In the genomic region with DNA sequence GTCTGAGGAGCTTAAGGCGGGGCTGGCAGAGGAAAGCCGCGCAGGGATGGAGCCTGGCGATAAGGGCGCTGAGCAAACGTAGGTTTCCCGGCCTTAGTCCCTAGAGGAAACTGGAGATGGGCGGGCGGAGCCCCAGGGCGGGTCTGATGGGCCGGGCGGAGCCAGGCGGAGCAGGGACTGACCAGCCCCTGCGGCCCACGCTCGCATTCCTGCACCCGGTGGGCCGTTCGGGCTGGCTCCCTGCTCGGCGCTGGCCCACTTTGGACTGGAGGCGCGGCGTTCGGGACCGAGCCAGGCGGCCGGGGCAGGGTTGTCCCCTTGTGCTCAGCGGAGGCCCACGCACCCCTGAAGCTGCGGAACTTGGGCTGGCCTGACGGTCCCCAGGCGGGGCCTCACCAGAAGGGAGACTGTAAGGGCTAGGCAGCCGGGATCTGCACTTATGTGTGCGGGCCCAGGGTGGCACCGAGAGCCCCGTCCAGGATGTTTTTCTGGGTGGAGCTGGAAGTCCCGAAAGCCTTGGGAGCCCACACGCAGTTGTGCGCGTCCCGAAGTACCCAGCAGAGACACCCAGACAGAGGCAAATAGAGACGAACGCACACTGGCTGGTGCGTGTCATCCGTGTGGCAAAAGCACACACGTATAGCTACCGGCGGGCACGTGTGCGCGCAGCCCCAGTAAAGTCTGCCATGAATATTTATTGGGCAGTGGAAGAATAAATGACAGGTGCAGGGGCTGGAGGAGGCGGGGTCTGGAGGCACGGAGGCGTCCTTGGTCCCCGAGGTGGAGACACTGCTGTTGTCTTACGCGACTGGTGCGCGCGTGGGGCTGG, we compare ENCODE assay signal across 1 cellular context.
TF ChIP-seq lines count a peak whose summit lies in the region.

No MANE protein-coding gene starts in this region.

TF ChIP-seq in H1, 55 proteins besides CTCF, POLR2A, EP300 and RAD21:
- TF ChIP-seq RBBP5 (IDR thresholded peaks at IDR 0.05; ENCODE audit: borderline replicate concordance, low read depth, low read length) (peak; percentile 84; the same call in 1 of the 2 replicates), CBX5 (IDR thresholded peaks at IDR 0.05; ENCODE audit: low read depth, low read length) (no peak), RFX5 (IDR thresholded peaks at IDR 0.05; ENCODE audit: borderline replicate concordance, low read depth, low read length) (no peak), KDM5A (IDR thresholded peaks at IDR 0.05; ENCODE audit: low read length) (no peak), TEAD4 (IDR thresholded peaks at IDR 0.05; ENCODE audit: low read depth, low read length) (peak; percentile 69; the same call in 1 of the 2 replicates), ZNF274 (IDR thresholded peaks at IDR 0.05; ENCODE audit: borderline replicate concordance, extremely low read depth, low read length) (no peak), BACH1 (IDR thresholded peaks at IDR 0.05; ENCODE audit: low read length) (no peak), SRF (IDR thresholded peaks at IDR 0.05; ENCODE audit: low read depth, low read length) (no peak), ATF3 (IDR thresholded peaks at IDR 0.05; ENCODE audit: insufficient read depth, low read depth, low read length) (no peak), BRCA1 (IDR thresholded peaks at IDR 0.05; ENCODE audit: low read depth, low read length) (no peak), EZH2 (IDR thresholded peaks at IDR 0.05; ENCODE audit: low read depth, low read length, severe bottlenecking) (no peak), YY1 (IDR thresholded peaks at IDR 0.05; ENCODE audit: low read depth, low read length) (peak; percentile 31; the same call in 1 of the 2 replicates), CBX8 (IDR thresholded peaks at IDR 0.05; ENCODE audit: borderline replicate concordance, low read depth, low read length) (no peak), KDM4A (IDR thresholded peaks at IDR 0.05; ENCODE audit: low read depth, low read length, severe bottlenecking) (peak; percentile 85), SUZ12 (IDR thresholded peaks at IDR 0.05; ENCODE audit: low read length) (no peak), E2F6 (IDR thresholded peaks at IDR 0.05) (0 out of 2 replicates have a peak, but pooled peaks have one; percentile 37), TBP (IDR thresholded peaks at IDR 0.05; ENCODE audit: low read depth, low read length) (peak; percentile 33; the same call in 1 of the 2 replicates), CREB1 (IDR thresholded peaks at IDR 0.05) (no peak), GABPA (IDR thresholded peaks at IDR 0.05; ENCODE audit: borderline replicate concordance, insufficient read depth, low read length) (no peak), EGR1 (IDR thresholded peaks at IDR 0.05; ENCODE audit: borderline replicate concordance, low read depth, low read length) (peak; percentile 44; the same call in 1 of the 2 replicates), POLR2AphosphoS5 (IDR thresholded peaks at IDR 0.05; ENCODE audit: low read depth, low read length) (no peak), KDM1A (IDR thresholded peaks at IDR 0.05; ENCODE audit: borderline replicate concordance, low read length) (no peak), RNF2 (IDR thresholded peaks at IDR 0.05; ENCODE audit: borderline replicate concordance, low read depth, low read length, missing control alignments, poor library complexity, severe bottlenecking) (no peak), PHF8 (conservative IDR thresholded peaks at IDR 0.05; ENCODE audit: low read depth, low read length) (no peak), SAP30 (IDR thresholded peaks at IDR 0.05; ENCODE audit: insufficient read depth, insufficient replicate concordance, low read length) (no peak), TAF1 (IDR thresholded peaks at IDR 0.05; ENCODE audit: low read depth, low read length) (no peak), ASH2L (IDR thresholded peaks at IDR 0.05; ENCODE audit: low read length) (peak; percentile 60), FOSL1 (IDR thresholded peaks at IDR 0.05; ENCODE audit: insufficient read depth, low read depth, low read length) (no peak), HDAC2 (IDR thresholded peaks at IDR 0.05; ENCODE audit: borderline replicate concordance in 1 of 2, low read depth in 2 of 2, low read length in 2 of 2) (peak in 1 of 2 experiments; percentile 1; a peak in 1 of 4 replicates), SP1 (IDR thresholded peaks at IDR 0.05; ENCODE audit: low read depth, low read length) (no peak; the same call in 1 of the 2 replicates), CHD1 (IDR thresholded peaks at IDR 0.05; ENCODE audit: low read depth, low read length) (no peak), NRF1 (IDR thresholded peaks at IDR 0.05; ENCODE audit: low read depth, low read length) (no peak), RXRA (IDR thresholded peaks at IDR 0.05; ENCODE audit: insufficient read depth, low read depth, low read length) (no peak), SIN3A (conservative IDR thresholded peaks at IDR 0.05 in 1 of 2, IDR thresholded peaks at IDR 0.05 in 1 of 2; ENCODE audit: low read depth in 1 of 2, low read length in 2 of 2) (no peak; a peak in 1 of 4 replicates), JUND (IDR thresholded peaks at IDR 0.05; ENCODE audit: low read length) (0 out of 2 replicates have a peak, but pooled peaks have one; percentile 18), SIX5 (IDR thresholded peaks at IDR 0.05; ENCODE audit: low read depth, low read length) (no peak)
- TF ChIP-seq, protein P1, sequence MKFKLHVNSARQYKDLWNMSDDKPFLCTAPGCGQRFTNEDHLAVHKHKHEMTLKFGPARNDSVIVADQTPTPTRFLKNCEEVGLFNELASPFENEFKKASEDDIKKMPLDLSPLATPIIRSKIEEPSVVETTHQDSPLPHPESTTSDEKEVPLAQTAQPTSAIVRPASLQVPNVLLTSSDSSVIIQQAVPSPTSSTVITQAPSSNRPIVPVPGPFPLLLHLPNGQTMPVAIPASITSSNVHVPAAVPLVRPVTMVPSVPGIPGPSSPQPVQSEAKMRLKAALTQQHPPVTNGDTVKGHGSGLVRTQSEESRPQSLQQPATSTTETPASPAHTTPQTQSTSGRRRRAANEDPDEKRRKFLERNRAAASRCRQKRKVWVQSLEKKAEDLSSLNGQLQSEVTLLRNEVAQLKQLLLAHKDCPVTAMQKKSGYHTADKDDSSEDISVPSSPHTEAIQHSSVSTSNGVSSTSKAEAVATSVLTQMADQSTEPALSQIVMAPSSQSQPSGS (IDR thresholded peaks at IDR 0.05; ENCODE audit: low read length) = no peak
- TF ChIP-seq, protein P2, sequence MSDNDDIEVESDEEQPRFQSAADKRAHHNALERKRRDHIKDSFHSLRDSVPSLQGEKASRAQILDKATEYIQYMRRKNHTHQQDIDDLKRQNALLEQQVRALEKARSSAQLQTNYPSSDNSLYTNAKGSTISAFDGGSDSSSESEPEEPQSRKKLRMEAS (IDR thresholded peaks at IDR 0.05) = peak; percentile 73
- TF ChIP-seq, protein P3, sequence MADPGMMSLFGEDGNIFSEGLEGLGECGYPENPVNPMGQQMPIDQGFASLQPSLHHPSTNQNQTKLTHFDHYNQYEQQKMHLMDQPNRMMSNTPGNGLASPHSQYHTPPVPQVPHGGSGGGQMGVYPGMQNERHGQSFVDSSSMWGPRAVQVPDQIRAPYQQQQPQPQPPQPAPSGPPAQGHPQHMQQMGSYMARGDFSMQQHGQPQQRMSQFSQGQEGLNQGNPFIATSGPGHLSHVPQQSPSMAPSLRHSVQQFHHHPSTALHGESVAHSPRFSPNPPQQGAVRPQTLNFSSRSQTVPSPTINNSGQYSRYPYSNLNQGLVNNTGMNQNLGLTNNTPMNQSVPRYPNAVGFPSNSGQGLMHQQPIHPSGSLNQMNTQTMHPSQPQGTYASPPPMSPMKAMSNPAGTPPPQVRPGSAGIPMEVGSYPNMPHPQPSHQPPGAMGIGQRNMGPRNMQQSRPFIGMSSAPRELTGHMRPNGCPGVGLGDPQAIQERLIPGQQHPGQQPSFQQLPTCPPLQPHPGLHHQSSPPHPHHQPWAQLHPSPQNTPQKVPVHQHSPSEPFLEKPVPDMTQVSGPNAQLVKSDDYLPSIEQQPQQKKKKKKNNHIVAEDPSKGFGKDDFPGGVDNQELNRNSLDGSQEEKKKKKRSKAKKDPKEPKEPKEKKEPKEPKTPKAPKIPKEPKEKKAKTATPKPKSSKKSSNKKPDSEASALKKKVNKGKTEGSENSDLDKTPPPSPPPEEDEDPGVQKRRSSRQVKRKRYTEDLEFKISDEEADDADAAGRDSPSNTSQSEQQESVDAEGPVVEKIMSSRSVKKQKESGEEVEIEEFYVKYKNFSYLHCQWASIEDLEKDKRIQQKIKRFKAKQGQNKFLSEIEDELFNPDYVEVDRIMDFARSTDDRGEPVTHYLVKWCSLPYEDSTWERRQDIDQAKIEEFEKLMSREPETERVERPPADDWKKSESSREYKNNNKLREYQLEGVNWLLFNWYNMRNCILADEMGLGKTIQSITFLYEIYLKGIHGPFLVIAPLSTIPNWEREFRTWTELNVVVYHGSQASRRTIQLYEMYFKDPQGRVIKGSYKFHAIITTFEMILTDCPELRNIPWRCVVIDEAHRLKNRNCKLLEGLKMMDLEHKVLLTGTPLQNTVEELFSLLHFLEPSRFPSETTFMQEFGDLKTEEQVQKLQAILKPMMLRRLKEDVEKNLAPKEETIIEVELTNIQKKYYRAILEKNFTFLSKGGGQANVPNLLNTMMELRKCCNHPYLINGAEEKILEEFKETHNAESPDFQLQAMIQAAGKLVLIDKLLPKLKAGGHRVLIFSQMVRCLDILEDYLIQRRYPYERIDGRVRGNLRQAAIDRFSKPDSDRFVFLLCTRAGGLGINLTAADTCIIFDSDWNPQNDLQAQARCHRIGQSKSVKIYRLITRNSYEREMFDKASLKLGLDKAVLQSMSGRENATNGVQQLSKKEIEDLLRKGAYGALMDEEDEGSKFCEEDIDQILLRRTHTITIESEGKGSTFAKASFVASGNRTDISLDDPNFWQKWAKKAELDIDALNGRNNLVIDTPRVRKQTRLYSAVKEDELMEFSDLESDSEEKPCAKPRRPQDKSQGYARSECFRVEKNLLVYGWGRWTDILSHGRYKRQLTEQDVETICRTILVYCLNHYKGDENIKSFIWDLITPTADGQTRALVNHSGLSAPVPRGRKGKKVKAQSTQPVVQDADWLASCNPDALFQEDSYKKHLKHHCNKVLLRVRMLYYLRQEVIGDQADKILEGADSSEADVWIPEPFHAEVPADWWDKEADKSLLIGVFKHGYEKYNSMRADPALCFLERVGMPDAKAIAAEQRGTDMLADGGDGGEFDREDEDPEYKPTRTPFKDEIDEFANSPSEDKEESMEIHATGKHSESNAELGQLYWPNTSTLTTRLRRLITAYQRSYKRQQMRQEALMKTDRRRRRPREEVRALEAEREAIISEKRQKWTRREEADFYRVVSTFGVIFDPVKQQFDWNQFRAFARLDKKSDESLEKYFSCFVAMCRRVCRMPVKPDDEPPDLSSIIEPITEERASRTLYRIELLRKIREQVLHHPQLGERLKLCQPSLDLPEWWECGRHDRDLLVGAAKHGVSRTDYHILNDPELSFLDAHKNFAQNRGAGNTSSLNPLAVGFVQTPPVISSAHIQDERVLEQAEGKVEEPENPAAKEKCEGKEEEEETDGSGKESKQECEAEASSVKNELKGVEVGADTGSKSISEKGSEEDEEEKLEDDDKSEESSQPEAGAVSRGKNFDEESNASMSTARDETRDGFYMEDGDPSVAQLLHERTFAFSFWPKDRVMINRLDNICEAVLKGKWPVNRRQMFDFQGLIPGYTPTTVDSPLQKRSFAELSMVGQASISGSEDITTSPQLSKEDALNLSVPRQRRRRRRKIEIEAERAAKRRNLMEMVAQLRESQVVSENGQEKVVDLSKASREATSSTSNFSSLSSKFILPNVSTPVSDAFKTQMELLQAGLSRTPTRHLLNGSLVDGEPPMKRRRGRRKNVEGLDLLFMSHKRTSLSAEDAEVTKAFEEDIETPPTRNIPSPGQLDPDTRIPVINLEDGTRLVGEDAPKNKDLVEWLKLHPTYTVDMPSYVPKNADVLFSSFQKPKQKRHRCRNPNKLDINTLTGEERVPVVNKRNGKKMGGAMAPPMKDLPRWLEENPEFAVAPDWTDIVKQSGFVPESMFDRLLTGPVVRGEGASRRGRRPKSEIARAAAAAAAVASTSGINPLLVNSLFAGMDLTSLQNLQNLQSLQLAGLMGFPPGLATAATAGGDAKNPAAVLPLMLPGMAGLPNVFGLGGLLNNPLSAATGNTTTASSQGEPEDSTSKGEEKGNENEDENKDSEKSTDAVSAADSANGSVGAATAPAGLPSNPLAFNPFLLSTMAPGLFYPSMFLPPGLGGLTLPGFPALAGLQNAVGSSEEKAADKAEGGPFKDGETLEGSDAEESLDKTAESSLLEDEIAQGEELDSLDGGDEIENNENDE (IDR thresholded peaks at IDR 0.05; ENCODE audit: insufficient replicate concordance, low read length) = no peak
